8 cellular contexts compared by ENCODE assay signal in the genomic region with DNA sequence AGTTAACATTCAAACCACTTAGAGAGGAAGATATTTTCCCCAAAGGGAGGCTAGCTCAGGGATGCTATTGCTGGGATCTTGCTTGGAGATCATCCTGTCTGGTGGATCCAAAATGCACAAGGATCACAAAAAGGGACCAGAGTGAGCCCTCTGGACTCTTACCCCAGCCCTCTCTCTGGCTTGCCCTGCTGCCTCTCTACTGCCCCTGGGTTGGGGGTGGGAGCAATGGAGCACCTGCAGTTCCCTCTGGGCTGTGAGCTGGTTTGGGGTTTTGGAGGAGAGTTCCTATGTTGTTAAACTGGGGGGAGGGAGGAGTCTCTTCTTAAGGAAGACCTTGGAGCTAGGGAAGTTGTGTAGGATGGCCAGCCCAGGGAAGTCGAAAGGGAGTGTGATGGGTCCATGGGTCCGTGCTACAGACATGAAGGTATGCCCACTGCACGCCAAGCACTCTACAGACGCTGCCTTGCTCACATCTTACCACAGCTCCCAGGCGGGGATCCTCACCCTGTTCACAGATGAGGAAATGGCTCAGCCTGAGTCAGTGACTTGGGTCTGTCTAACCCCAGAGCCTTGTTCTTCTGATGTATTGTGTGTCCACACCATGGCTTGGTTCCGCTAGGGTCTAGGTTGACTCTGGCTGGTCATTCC. TPM values are rescaled to one million over a fixed set of nuclear protein-coding genes. Genes with fewer than 3 reads are reported as not detected.
DNase-seq lines count a peak whose midpoint lies in the region; ATAC-seq and TF ChIP-seq lines count a peak whose summit lies in the region.

No MANE protein-coding gene starts in this region.

- peaks cover 13% of the 10 kb centered on the region for H3K4me1 ChIP-seq in right cardiac atrium (ENCODE audit: control insufficient read depth, insufficient read depth, low read length)

- ATAC-seq in central memory CD8-positive, alpha-beta T cell (replicated peaks; ENCODE audit: extremely low read depth, poor library complexity, severe bottlenecking), result no peak
- ATAC-seq in HG02870 (IDR thresholded peaks at IDR 0.05; ENCODE audit: unreplicated experiment), result no peak
- no peak for ATAC-seq in right cardiac atrium

- peak; percentile 62 for DNase-seq in AG10803 (ENCODE audit: low read depth)
- peak; percentile 84 for DNase-seq in activated CD4-positive, alpha-beta T cell treated with anti-CD3 and anti-CD28 coated beads, Interleukin-2, amount 10 ng/mL, durations not matched to agents 24 days and 14 days
- peak in 1 of 2 donors; percentile 26 for DNase-seq in central memory CD8-positive, alpha-beta T cell (ENCODE audit: low spot score in 2 of 2)
- no peak for DNase-seq in NCI-H2107 treated with DMSO at 0.1 percent for 48 hours (lab: John Stamatoyannopoulos, UW; ENCODE audit: unreplicated experiment)
- no peak for DNase-seq in right cardiac atrium
- DNase-seq in nucleus accumbens (lab: John Stamatoyannopoulos, UW), result no peak

- H3K27ac Mint-ChIP-seq in activated CD4-positive, alpha-beta T cell treated with anti-CD3 and anti-CD28 coated beads, Interleukin-2, amount 10 ng/mL, durations not matched to agents 24 days and 14 days, result peak overlapping the region; percentile 89
- peak overlapping the region; percentile 83 for H3K27ac Mint-ChIP-seq in central memory CD8-positive, alpha-beta T cell (ENCODE audit: low read depth)

- peak overlapping the region; percentile 84 for H3K4me3 Mint-ChIP-seq in activated CD4-positive, alpha-beta T cell treated with anti-CD3 and anti-CD28 coated beads, Interleukin-2, amount 10 ng/mL, durations not matched to agents 24 days and 14 days
- peak overlapping the region; percentile 84 for H3K4me3 Mint-ChIP-seq in central memory CD8-positive, alpha-beta T cell

- peaks cover 68% of the 10 kb centered on the region for H3K4me1 Mint-ChIP-seq in activated CD4-positive, alpha-beta T cell treated with anti-CD3 and anti-CD28 coated beads, Interleukin-2, amount 10 ng/mL, durations not matched to agents 24 days and 14 days
- H3K4me1 Mint-ChIP-seq in central memory CD8-positive, alpha-beta T cell, result peaks cover 77% of the 10 kb centered on the region

- no peaks in the 10 kb centered on the region for H3K9me3 Mint-ChIP-seq in activated CD4-positive, alpha-beta T cell treated with anti-CD3 and anti-CD28 coated beads, Interleukin-2, amount 10 ng/mL, durations not matched to agents 24 days and 14 days
- H3K9me3 Mint-ChIP-seq in central memory CD8-positive, alpha-beta T cell, result no peaks in the 10 kb centered on the region

- intact Hi-C loops in activated CD4-positive, alpha-beta T cell treated with anti-CD3 and anti-CD28 coated beads, Interleukin-2, amount 10 ng/mL, durations not matched to agents 24 days and 14 days (cut with micrococcal nuclease), result loop anchor here (2.0 kb wide), 2 partner anchors 32 to 212 kb away; partner anchors contain the start of gene LCLAT1
- intact Hi-C loops in right cardiac atrium (cut with DNase I), result loop anchor here (5.0 to 10.0 kb wide), 5 partner anchors 110 to 210 kb away; partner anchors contain the start of gene LCLAT1 (in 1 of the 4)

- 91% methylated on average over 6 of the region's 6 CpGs for WGBS in right cardiac atrium

- TF ChIP-seq CTCF in AG10803 (conservative IDR thresholded peaks at IDR 0.05; ENCODE audit: low read length), result no peak

- H3K27me3 ChIP-seq in right cardiac atrium (ENCODE audit: control insufficient read depth, insufficient read depth), result no peaks in the 10 kb centered on the region

- peaks cover 72% of the 10 kb centered on the region for H3K36me3 Mint-ChIP-seq in activated CD4-positive, alpha-beta T cell treated with anti-CD3 and anti-CD28 coated beads, Interleukin-2, amount 10 ng/mL, durations not matched to agents 24 days and 14 days (ENCODE audit: low read depth)
- H3K36me3 Mint-ChIP-seq in central memory CD8-positive, alpha-beta T cell (ENCODE audit: insufficient read depth), result peaks cover 66% of the 10 kb centered on the region

- H3K9me3 ChIP-seq in right cardiac atrium (ENCODE audit: control insufficient read depth, low read length), result no peaks in the 10 kb centered on the region

- H3K27me3 Mint-ChIP-seq in activated CD4-positive, alpha-beta T cell treated with anti-CD3 and anti-CD28 coated beads, Interleukin-2, amount 10 ng/mL, durations not matched to agents 24 days and 14 days, result no peaks in the 10 kb centered on the region
- no peaks in the 10 kb centered on the region for H3K27me3 Mint-ChIP-seq in central memory CD8-positive, alpha-beta T cell

- peak overlapping the region in 14 of 21 experiments; percentile 4 to 96 (median 82) for H3K27ac ChIP-seq in skin epidermis
- no peak overlapping the region for H3K27ac ChIP-seq in right cardiac atrium (ENCODE audit: low read length)

- H3K4me3 ChIP-seq in AG10803 (ENCODE audit: low read length) (peak overlapping the region; percentile 99), skin epidermis (peak overlapping the region in 4 of 7 experiments; percentile 57 to 77 (median 68)), right cardiac atrium (ENCODE audit: low read length) (no peak overlapping the region)

RNA-seq across cellular contexts. Expression of gene LBH, which starts 3.8 kb away (rescaled TPM):
- 176 and 184 TPM in 2 replicates for total RNA-seq in activated CD4-positive, alpha-beta T cell treated with anti-CD3 and anti-CD28 coated beads, Interleukin-2, amount 10 ng/mL, durations not matched to agents 24 days and 14 days
- total RNA-seq in right cardiac atrium, result 10 to 100 TPM; 22.9 to 31.3 (median 24.2) TPM
- 12.4 TPM for polyA plus RNA-seq in right cardiac atrium

Comparison
In these comparisons a context has a peak if more than half of its experiments do, and no peak if none do; other contexts are left out.
1. DNase-seq: peak in AG10803 (single experiment) and activated CD4-positive, alpha-beta T cell treated with anti-CD3 and anti-CD28 coated beads, Interleukin-2, amount 10 ng/mL, durations not matched to agents 24 days and 14 days (single experiment); none in NCI-H2107 treated with DMSO at 0.1 percent for 48 hours (single experiment), right cardiac atrium (0 of 3) and nucleus accumbens (0 of 56).